31 cellular contexts compared by ENCODE assay signal in the genomic region with DNA sequence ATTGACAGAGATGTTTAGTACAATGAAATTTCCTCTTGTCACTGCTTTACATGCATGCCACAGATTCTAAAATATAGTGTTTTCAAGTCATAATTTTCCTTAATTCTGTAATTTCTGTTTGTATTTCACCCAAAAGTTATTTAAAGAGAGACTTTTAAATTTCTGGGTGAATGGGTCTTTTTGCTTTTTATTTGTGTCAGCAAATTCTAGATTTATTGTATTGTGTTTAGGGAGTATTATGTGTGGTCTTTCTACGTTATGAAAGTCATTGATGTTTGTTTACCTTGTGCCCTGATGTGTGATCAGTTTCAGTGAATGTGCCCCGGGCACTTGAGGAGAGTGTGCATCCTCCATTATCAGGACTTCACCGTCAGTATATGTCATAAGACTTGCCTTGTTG.
"Had no signal": no experiment of that assay in that cellular context is flagged by ENCODE, and none has a peak within 500 bp of the region (broad histone marks: within the 10 kb centered on the region; RNA-seq: fewer than 3 reads in every experiment).

No MANE protein-coding gene starts in this region.

- H3K9me3 ChIP-seq: neutrophil, pancreas, psoas muscle, spleen, suprapubic skin, testis, tibial artery, transverse colon, upper lobe of right lung, uterus had no signal

- H3K9me3 Mint-ChIP-seq: naive thymus-derived CD8-positive, alpha-beta T cell; natural killer cell treated with Interleukin-12 subunit alpha and Interleukin-12 subunit beta and Interleukin-15 and Interleukin-18, amount 100 ng/mL, for 72 hours; nephron progenitor cell; neural crest cell; stimulated activated memory B cell treated with anti-CD40 and anti-IgM and Interleukin-4, amounts not matched to agents 10 μg/mL and 1 μg/mL and 100 μg/mL, for 72 hours; stimulated activated naive CD8-positive, alpha-beta T cell treated with anti-CD3 and anti-CD28 coated beads, Interleukin-15, amount 100 ng/mL, for 72 hours; type B pancreatic cell had no signal

- H3K4me2 ChIP-seq: smooth muscle cell had no signal

- H3K27ac ChIP-seq: neutrophil, pancreas, psoas muscle, skin epidermis, spleen, suprapubic skin, testis, tibial artery, transverse colon, upper lobe of right lung, uterus had no signal

- H3K4me1 ChIP-seq: pancreas, psoas muscle, spleen, suprapubic skin, testis, tibial artery, transverse colon, upper lobe of right lung, uterus had no signal

- ATAC-seq: naive thymus-derived CD8-positive, alpha-beta T cell; natural killer cell treated with Interleukin-12 subunit alpha and Interleukin-12 subunit beta and Interleukin-15 and Interleukin-18, amount 100 ng/mL, for 72 hours; pancreas; psoas muscle; right cardiac atrium; sciatic nerve; stimulated activated memory B cell treated with anti-CD40 and anti-IgM and Interleukin-4, amounts not matched to agents 10 μg/mL and 1 μg/mL and 100 μg/mL, for 72 hours; stimulated activated naive CD8-positive, alpha-beta T cell treated with anti-CD3 and anti-CD28 coated beads, Interleukin-15, amount 100 ng/mL, for 72 hours; stimulated activated naive CD8-positive, alpha-beta T cell treated with anti-CD3 and anti-CD28 coated beads, Interleukin-15, Interleukin-2, amounts not matched to agents 100 U/mL and 50 U/mL, for 24 hours; upper lobe of right lung had no signal

- FAIRE-seq: pancreas had no signal

- DNase-seq: naive thymus-derived CD8-positive, alpha-beta T cell; nephron progenitor cell; nucleus accumbens; pancreas; psoas muscle; right cardiac atrium; spleen; stimulated activated CD4-positive, alpha-beta T cell treated with anti-CD3 and anti-CD28 coated beads, Interleukin-12 subunit alpha, Interleukin-12 subunit beta, amount 100 ng/mL, for 4 hours; stimulated activated CD4-positive, alpha-beta T cell treated with anti-CD3 and anti-CD28 coated beads, Interleukin-1b, Interleukin-23, amount 100 ng/mL, for 48 hours; stimulated activated CD4-positive, alpha-beta T cell treated with anti-CD3 and anti-CD28 coated beads, Interleukin-4, amount 100 ng/mL, for 1 hour; stimulated activated CD4-positive, alpha-beta T cell treated with anti-CD3 and anti-CD28 coated beads, Interleukin-4, amount 100 ng/mL, for 4 hours; stimulated activated CD8-positive, alpha-beta memory T cell treated with anti-CD3 and anti-CD28 coated beads, Interleukin-4, amount 100 ng/mL, for 48 hours; stimulated activated naive CD4-positive, alpha-beta T cell; stimulated activated naive CD8-positive, alpha-beta T cell treated with anti-CD3 and anti-CD28 coated beads, Interleukin-15, amount 100 ng/mL, for 72 hours; stimulated activated naive CD8-positive, alpha-beta T cell treated with anti-CD3 and anti-CD28 coated beads, Interleukin-15, Interleukin-2, amounts not matched to agents 100 U/mL and 50 U/mL, for 24 hours; substantia nigra; testis; tibial artery; transverse colon; upper lobe of right lung; uterus had no signal

- H3K4me3 Mint-ChIP-seq: naive thymus-derived CD8-positive, alpha-beta T cell; natural killer cell treated with Interleukin-12 subunit alpha and Interleukin-12 subunit beta and Interleukin-15 and Interleukin-18, amount 100 ng/mL, for 72 hours; nephron progenitor cell; neural crest cell; stimulated activated memory B cell treated with anti-CD40 and anti-IgM and Interleukin-4, amounts not matched to agents 10 μg/mL and 1 μg/mL and 100 μg/mL, for 72 hours; stimulated activated naive CD8-positive, alpha-beta T cell treated with anti-CD3 and anti-CD28 coated beads, Interleukin-15, amount 100 ng/mL, for 72 hours; type B pancreatic cell had no signal

- H3K4me3 ChIP-seq: pancreas, psoas muscle, skin epidermis, smooth muscle cell, spleen, suprapubic skin, testis, tibial artery, transverse colon, upper lobe of right lung, uterus had no signal

- H3K36me3 ChIP-seq: neutrophil, pancreas, spleen, suprapubic skin, tibial artery, transverse colon, upper lobe of right lung, uterus had no signal

- H3K27me3 Mint-ChIP-seq: progenitor cell of endocrine pancreas; stimulated activated memory B cell treated with anti-CD40 and anti-IgM and Interleukin-4, amounts not matched to agents 10 μg/mL and 1 μg/mL and 100 μg/mL, for 72 hours; stimulated activated naive CD8-positive, alpha-beta T cell treated with anti-CD3 and anti-CD28 coated beads, Interleukin-15, amount 100 ng/mL, for 72 hours; type B pancreatic cell had no signal

- H3K27me3 ChIP-seq: neutrophil, pancreas, spleen, suprapubic skin, testis, tibial artery, transverse colon, upper lobe of right lung, uterus had no signal

- H3K36me3 Mint-ChIP-seq: naive thymus-derived CD8-positive, alpha-beta T cell; natural killer cell treated with Interleukin-12 subunit alpha and Interleukin-12 subunit beta and Interleukin-15 and Interleukin-18, amount 100 ng/mL, for 72 hours; stimulated activated memory B cell treated with anti-CD40 and anti-IgM and Interleukin-4, amounts not matched to agents 10 μg/mL and 1 μg/mL and 100 μg/mL, for 72 hours; type B pancreatic cell had no signal

- H3K4me1 Mint-ChIP-seq: naive thymus-derived CD8-positive, alpha-beta T cell; nephron progenitor cell; neural crest cell had no signal

- H3K27ac Mint-ChIP-seq: naive thymus-derived CD8-positive, alpha-beta T cell; natural killer cell treated with Interleukin-12 subunit alpha and Interleukin-12 subunit beta and Interleukin-15 and Interleukin-18, amount 100 ng/mL, for 72 hours; progenitor cell of endocrine pancreas; stimulated activated memory B cell treated with anti-CD40 and anti-IgM and Interleukin-4, amounts not matched to agents 10 μg/mL and 1 μg/mL and 100 μg/mL, for 72 hours; type B pancreatic cell had no signal
